In the genomic region with DNA sequence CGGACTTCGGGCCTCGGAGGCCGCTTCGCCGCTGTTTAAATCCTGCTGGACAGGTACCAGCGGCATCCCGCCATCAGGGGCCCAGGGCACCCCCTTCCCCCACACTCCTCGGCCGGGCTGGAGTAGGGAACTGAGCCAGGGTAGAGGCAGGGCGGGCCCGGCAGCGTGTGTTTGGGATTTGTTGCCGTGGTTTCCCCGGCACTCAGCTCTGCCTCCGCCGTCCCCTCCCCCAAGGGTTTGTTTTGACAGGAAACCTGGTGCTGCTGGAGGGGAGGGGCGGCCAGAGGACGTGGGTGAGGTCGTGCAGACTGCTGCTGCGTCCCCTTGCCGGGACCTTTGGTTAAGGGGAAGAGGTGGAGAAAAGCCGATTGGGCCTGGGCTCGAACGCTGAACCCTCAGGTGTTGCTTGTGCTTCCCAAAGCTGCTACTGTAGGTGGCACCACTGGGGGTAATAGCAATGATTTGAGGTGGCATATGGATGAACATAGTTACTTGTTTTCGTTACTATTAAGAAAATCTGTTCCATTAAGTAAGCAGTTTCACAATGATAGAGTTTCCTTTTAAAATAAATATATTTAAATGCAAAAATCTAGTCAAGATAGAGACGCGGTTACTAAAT, we compare ENCODE assay signal across 2 cellular contexts.
TF ChIP-seq lines count a peak whose summit lies in the region.

No MANE protein-coding gene starts in this region.

TF ChIP-seq in IMR-90, 13 proteins besides CTCF, POLR2A, EP300 and RAD21 (continued from another document):
- TF ChIP-seq, protein P1, sequence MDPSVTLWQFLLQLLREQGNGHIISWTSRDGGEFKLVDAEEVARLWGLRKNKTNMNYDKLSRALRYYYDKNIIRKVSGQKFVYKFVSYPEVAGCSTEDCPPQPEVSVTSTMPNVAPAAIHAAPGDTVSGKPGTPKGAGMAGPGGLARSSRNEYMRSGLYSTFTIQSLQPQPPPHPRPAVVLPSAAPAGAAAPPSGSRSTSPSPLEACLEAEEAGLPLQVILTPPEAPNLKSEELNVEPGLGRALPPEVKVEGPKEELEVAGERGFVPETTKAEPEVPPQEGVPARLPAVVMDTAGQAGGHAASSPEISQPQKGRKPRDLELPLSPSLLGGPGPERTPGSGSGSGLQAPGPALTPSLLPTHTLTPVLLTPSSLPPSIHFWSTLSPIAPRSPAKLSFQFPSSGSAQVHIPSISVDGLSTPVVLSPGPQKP (IDR thresholded peaks at IDR 0.05; ENCODE audit: borderline replicate concordance, low read depth, low read length), result no peak
- no peak for TF ChIP-seq SMC3 (IDR thresholded peaks at IDR 0.05; ENCODE audit: low read depth, low read length)
- no peak for TF ChIP-seq CHD1 (IDR thresholded peaks at IDR 0.05; ENCODE audit: low read depth, low read length)
- TF ChIP-seq NFE2L2 (IDR thresholded peaks at IDR 0.05; ENCODE audit: low read depth, low read length), result no peak
- TF ChIP-seq BHLHE40 (IDR thresholded peaks at IDR 0.05; ENCODE audit: low read depth, low read length), result peak; percentile 25; the same call in 1 of the 2 replicates
- TF ChIP-seq MAZ (IDR thresholded peaks at IDR 0.05; ENCODE audit: borderline replicate concordance, low read depth, low read length), result peak; percentile 42; the same call in 1 of the 2 replicates
- TF ChIP-seq, protein P2, sequence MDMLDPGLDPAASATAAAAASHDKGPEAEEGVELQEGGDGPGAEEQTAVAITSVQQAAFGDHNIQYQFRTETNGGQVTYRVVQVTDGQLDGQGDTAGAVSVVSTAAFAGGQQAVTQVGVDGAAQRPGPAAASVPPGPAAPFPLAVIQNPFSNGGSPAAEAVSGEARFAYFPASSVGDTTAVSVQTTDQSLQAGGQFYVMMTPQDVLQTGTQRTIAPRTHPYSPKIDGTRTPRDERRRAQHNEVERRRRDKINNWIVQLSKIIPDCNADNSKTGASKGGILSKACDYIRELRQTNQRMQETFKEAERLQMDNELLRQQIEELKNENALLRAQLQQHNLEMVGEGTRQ (IDR thresholded peaks at IDR 0.05; ENCODE audit: low read depth, low read length), result no peak
- TF ChIP-seq MXI1 (IDR thresholded peaks at IDR 0.05; ENCODE audit: borderline replicate concordance, low read depth, low read length), result peak; percentile 88
- TF ChIP-seq RFX5 (IDR thresholded peaks at IDR 0.05; ENCODE audit: low read depth, low read length), result no peak
- no peak for TF ChIP-seq RCOR1 (IDR thresholded peaks at IDR 0.05; ENCODE audit: insufficient replicate concordance, low read length)

TF ChIP-seq in SK-N-SH treated with all-trans-retinoic acid at 6 μM for 48 hours, 23 proteins besides CTCF, POLR2A, EP300 and RAD21 (continued from another document):
- TF ChIP-seq, protein P3, sequence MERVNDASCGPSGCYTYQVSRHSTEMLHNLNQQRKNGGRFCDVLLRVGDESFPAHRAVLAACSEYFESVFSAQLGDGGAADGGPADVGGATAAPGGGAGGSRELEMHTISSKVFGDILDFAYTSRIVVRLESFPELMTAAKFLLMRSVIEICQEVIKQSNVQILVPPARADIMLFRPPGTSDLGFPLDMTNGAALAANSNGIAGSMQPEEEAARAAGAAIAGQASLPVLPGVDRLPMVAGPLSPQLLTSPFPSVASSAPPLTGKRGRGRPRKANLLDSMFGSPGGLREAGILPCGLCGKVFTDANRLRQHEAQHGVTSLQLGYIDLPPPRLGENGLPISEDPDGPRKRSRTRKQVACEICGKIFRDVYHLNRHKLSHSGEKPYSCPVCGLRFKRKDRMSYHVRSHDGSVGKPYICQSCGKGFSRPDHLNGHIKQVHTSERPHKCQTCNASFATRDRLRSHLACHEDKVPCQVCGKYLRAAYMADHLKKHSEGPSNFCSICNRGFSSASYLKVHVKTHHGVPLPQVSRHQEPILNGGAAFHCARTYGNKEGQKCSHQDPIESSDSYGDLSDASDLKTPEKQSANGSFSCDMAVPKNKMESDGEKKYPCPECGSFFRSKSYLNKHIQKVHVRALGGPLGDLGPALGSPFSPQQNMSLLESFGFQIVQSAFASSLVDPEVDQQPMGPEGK (CRISPR knock-in tag; IDR thresholded peaks at IDR 0.05; ENCODE audit: borderline replicate concordance), result no peak
- TF ChIP-seq ZNF565 (CRISPR knock-in tag; conservative IDR thresholded peaks at IDR 0.05; ENCODE audit: low read depth), result no peak
- no peak for TF ChIP-seq GLIS3 (CRISPR knock-in tag; IDR thresholded peaks at IDR 0.05)
- TF ChIP-seq PPARA (CRISPR knock-in tag; IDR thresholded peaks at IDR 0.05; ENCODE audit: borderline replicate concordance), result no peak
- no peak for TF ChIP-seq TCF4 (CRISPR knock-in tag; IDR thresholded peaks at IDR 0.05; ENCODE audit: borderline replicate concordance)
- TF ChIP-seq TOX (CRISPR knock-in tag; IDR thresholded peaks at IDR 0.05; ENCODE audit: borderline replicate concordance), result no peak
- no peak for TF ChIP-seq BACH2 (CRISPR knock-in tag; IDR thresholded peaks at IDR 0.05; ENCODE audit: borderline replicate concordance)
- no peak for TF ChIP-seq ZC3H10 (CRISPR knock-in tag; IDR thresholded peaks at IDR 0.05)
- no peak for TF ChIP-seq ZFP3 (CRISPR knock-in tag; IDR thresholded peaks at IDR 0.05)
- TF ChIP-seq, protein P4, sequence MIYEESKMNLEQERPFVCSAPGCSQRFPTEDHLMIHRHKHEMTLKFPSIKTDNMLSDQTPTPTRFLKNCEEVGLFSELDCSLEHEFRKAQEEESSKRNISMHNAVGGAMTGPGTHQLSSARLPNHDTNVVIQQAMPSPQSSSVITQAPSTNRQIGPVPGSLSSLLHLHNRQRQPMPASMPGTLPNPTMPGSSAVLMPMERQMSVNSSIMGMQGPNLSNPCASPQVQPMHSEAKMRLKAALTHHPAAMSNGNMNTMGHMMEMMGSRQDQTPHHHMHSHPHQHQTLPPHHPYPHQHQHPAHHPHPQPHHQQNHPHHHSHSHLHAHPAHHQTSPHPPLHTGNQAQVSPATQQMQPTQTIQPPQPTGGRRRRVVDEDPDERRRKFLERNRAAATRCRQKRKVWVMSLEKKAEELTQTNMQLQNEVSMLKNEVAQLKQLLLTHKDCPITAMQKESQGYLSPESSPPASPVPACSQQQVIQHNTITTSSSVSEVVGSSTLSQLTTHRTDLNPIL (CRISPR knock-in tag; IDR thresholded peaks at IDR 0.05; ENCODE audit: low read depth), result no peak
- no peak for TF ChIP-seq RARB (CRISPR knock-in tag; IDR thresholded peaks at IDR 0.05)
- no peak for TF ChIP-seq ZNF8 (CRISPR knock-in tag; IDR thresholded peaks at IDR 0.05)
- no peak for TF ChIP-seq ZFP30 (CRISPR knock-in tag; IDR thresholded peaks at IDR 0.05)
- TF ChIP-seq, protein P5, sequence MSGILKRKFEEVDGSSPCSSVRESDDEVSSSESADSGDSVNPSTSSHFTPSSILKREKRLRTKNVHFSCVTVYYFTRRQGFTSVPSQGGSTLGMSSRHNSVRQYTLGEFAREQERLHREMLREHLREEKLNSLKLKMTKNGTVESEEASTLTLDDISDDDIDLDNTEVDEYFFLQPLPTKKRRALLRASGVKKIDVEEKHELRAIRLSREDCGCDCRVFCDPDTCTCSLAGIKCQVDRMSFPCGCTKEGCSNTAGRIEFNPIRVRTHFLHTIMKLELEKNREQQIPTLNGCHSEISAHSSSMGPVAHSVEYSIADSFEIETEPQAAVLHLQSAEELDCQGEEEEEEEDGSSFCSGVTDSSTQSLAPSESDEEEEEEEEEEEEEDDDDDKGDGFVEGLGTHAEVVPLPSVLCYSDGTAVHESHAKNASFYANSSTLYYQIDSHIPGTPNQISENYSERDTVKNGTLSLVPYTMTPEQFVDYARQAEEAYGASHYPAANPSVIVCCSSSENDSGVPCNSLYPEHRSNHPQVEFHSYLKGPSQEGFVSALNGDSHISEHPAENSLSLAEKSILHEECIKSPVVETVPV (CRISPR knock-in tag; IDR thresholded peaks at IDR 0.05), result no peak
- TF ChIP-seq OSR1 (CRISPR knock-in tag; IDR thresholded peaks at IDR 0.05), result no peak
- TF ChIP-seq, protein P6, sequence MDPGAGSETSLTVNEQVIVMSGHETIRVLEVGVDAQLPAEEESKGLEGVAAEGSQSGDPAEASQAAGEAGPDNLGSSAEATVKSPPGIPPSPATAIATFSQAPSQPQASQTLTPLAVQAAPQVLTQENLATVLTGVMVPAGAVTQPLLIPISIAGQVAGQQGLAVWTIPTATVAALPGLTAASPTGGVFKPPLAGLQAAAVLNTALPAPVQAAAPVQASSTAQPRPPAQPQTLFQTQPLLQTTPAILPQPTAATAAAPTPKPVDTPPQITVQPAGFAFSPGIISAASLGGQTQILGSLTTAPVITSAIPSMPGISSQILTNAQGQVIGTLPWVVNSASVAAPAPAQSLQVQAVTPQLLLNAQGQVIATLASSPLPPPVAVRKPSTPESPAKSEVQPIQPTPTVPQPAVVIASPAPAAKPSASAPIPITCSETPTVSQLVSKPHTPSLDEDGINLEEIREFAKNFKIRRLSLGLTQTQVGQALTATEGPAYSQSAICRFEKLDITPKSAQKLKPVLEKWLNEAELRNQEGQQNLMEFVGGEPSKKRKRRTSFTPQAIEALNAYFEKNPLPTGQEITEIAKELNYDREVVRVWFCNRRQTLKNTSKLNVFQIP (CRISPR knock-in tag; IDR thresholded peaks at IDR 0.05; ENCODE audit: borderline replicate concordance, low read depth), result no peak
- no peak for TF ChIP-seq ARNTL (CRISPR knock-in tag; IDR thresholded peaks at IDR 0.05; ENCODE audit: borderline replicate concordance, low read depth)
